In the genomic region with DNA sequence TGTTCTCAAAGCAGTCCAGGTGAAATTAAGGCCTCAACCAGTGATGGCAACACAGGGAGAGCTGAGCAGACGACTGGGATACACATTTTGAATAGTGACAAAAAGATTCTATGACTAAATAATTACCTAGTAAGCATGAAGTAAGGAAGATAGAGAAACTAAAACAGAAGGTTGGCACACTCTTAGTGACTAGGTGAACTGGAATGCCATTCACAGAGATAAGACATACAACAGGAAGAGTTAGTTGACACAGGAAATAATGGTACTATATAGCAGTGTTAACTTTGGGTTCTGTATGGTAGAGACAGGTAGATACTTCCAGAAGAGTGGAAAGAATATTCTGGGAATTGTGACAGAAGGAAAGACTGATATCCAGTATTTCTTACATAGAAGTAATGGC, we compare ENCODE assay signal across 27 cellular contexts.
"Had no signal": no experiment of that assay in that cellular context is flagged by ENCODE, and none has a peak within 500 bp of the region (broad histone marks: within the 10 kb centered on the region; RNA-seq: fewer than 3 reads in every experiment).

No MANE protein-coding gene starts in this region.

- H3K27ac ChIP-seq: body of pancreas, esophagus squamous epithelium, heart right ventricle, left ventricle myocardium inferior, neural progenitor cell, stomach, suprapubic skin, transverse colon, uterus had no signal

- H3K9ac ChIP-seq: neural progenitor cell had no signal

- H3K27me3 Mint-ChIP-seq: activated naive CD4-positive, alpha-beta T cell treated with anti-CD3 and anti-CD28 coated beads, Interleukin-2, amount 10 ng/mL, durations not matched to agents 7 days and 5 days; naive thymus-derived CD8-positive, alpha-beta T cell had no signal

- FAIRE-seq: kidney, small intestine had no signal

- H3K9me3 Mint-ChIP-seq: activated naive CD4-positive, alpha-beta T cell treated with anti-CD3 and anti-CD28 coated beads, Interleukin-2, amount 10 ng/mL, durations not matched to agents 7 days and 5 days; neural progenitor cell had no signal

- ATAC-seq: activated T-cell treated with anti-CD3 and anti-CD28 coated beads, Interleukin-2, amount 50 U/mL, for 72 hours; body of pancreas; heart right ventricle; naive thymus-derived CD8-positive, alpha-beta T cell; sciatic nerve; stimulated activated effector memory CD8-positive, alpha-beta T cell treated with anti-CD3 and anti-CD28 coated beads, Interleukin-12 subunit alpha, Interleukin-12 subunit beta, amount 100 ng/mL, for 72 hours had no signal

- H3K27me3 ChIP-seq: body of pancreas, esophagus squamous epithelium, heart right ventricle, stomach, suprapubic skin, transverse colon, uterus had no signal

- H3K4me3 Mint-ChIP-seq: activated naive CD4-positive, alpha-beta T cell treated with anti-CD3 and anti-CD28 coated beads, Interleukin-2, amount 10 ng/mL, durations not matched to agents 7 days and 5 days; activated T-cell treated with anti-CD3 and anti-CD28 coated beads, Interleukin-2, amount 50 U/mL, for 72 hours; mesothelial cell of epicardium; naive thymus-derived CD8-positive, alpha-beta T cell; neural progenitor cell; stimulated activated effector memory CD8-positive, alpha-beta T cell treated with anti-CD3 and anti-CD28 coated beads, Interleukin-12 subunit alpha, Interleukin-12 subunit beta, amount 100 ng/mL, for 72 hours had no signal

- H3K36me3 ChIP-seq: esophagus squamous epithelium, heart right ventricle, left ventricle myocardium inferior, neural progenitor cell, stomach, suprapubic skin, transverse colon, uterus had no signal

- H3K4me1 Mint-ChIP-seq: activated naive CD4-positive, alpha-beta T cell treated with anti-CD3 and anti-CD28 coated beads, Interleukin-2, amount 10 ng/mL, durations not matched to agents 7 days and 5 days; mesothelial cell of epicardium; naive thymus-derived CD8-positive, alpha-beta T cell; neural progenitor cell; stimulated activated effector memory CD8-positive, alpha-beta T cell treated with anti-CD3 and anti-CD28 coated beads, Interleukin-12 subunit alpha, Interleukin-12 subunit beta, amount 100 ng/mL, for 72 hours had no signal

- H3K36me3 Mint-ChIP-seq: activated naive CD4-positive, alpha-beta T cell treated with anti-CD3 and anti-CD28 coated beads, Interleukin-2, amount 10 ng/mL, durations not matched to agents 7 days and 5 days; mesothelial cell of epicardium; neural progenitor cell; stimulated activated effector memory CD8-positive, alpha-beta T cell treated with anti-CD3 and anti-CD28 coated beads, Interleukin-12 subunit alpha, Interleukin-12 subunit beta, amount 100 ng/mL, for 72 hours had no signal

- H3K4me2 ChIP-seq: neural progenitor cell had no signal

- H2AFZ ChIP-seq: neural progenitor cell had no signal

- DNase-seq: activated CD4-positive, alpha-beta T cell treated with anti-CD3 and anti-CD28 coated beads for 4 hours; activated CD4-positive, alpha-beta T cell treated with anti-CD3 and anti-CD28 coated beads, Interleukin-2, amount 50 U/mL, for 48 hours; activated CD4-positive, CD25-positive, alpha-beta regulatory T cell; activated effector memory CD4-positive, alpha-beta T cell treated with Interleukin-2 at 50 U/mL for 16 hours; activated naive CD4-positive, alpha-beta T cell treated with anti-CD3 and anti-CD28 coated beads, Interleukin-2, amount 10 ng/mL, durations not matched to agents 7 days and 5 days; activated T-cell treated with anti-CD3 and anti-CD28 coated beads, Interleukin-2, amount 50 U/mL, for 72 hours; body of pancreas; caudate nucleus; dermis blood vessel endothelial cell; effector memory CD4-positive, alpha-beta T cell; esophagus squamous epithelium; heart right ventricle; kidney; left ventricle myocardium inferior; naive thymus-derived CD8-positive, alpha-beta T cell; posterior cingulate gyrus; small intestine; stimulated activated CD4-positive, alpha-beta T cell treated with anti-CD3 and anti-CD28 coated beads, Interleukin-2, amount 100 ng/mL, for 24 hours; stomach; T1000; transverse colon; uterus had no signal

- H3K27ac Mint-ChIP-seq: activated naive CD4-positive, alpha-beta T cell treated with anti-CD3 and anti-CD28 coated beads, Interleukin-2, amount 10 ng/mL, durations not matched to agents 7 days and 5 days; activated T-cell treated with anti-CD3 and anti-CD28 coated beads, Interleukin-2, amount 50 U/mL, for 72 hours; mesothelial cell of epicardium; naive thymus-derived CD8-positive, alpha-beta T cell; neural progenitor cell; stimulated activated effector memory CD8-positive, alpha-beta T cell treated with anti-CD3 and anti-CD28 coated beads, Interleukin-12 subunit alpha, Interleukin-12 subunit beta, amount 100 ng/mL, for 72 hours had no signal

- H3K9me3 ChIP-seq: body of pancreas, suprapubic skin had no signal

- H3K4me3 ChIP-seq: body of pancreas, esophagus squamous epithelium, heart right ventricle, left ventricle myocardium inferior, neural progenitor cell, stomach, suprapubic skin, transverse colon, uterus had no signal

- H3K4me1 ChIP-seq: body of pancreas, esophagus squamous epithelium, heart right ventricle, left ventricle myocardium inferior, neural progenitor cell, stomach, suprapubic skin, transverse colon, uterus had no signal
